ENCODE assay signal across 21 cellular contexts in the genomic region with DNA sequence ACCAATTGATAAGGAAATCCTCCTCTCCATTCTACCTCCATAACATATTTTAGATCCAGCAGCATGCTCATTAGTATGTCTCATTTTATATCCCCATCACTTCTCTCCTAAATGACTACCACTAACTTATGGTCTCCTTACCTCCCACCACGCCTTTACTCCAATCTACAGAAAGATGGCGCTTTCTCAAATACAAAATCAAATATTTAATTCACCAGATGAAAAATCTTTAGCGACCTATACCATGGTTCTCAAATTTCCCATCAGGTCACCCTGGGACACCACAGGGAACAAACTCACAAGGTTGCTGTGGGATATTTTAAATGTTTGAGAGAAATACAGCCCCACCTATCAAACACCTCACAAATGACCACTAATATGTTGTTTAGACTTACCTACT. TPM values are rescaled to one million over a fixed set of nuclear protein-coding genes. Genes with fewer than 3 reads are reported as not detected.
DNase-seq lines count a peak whose midpoint lies in the region; ATAC-seq, FAIRE-seq and TF ChIP-seq lines count a peak whose summit lies in the region.
"Had no signal": no experiment of that assay in that cellular context is flagged by ENCODE, and none has a peak within 500 bp of the region (broad histone marks: within the 10 kb centered on the region; RNA-seq: fewer than 3 reads in every experiment).

No MANE protein-coding gene starts in this region.

- peak overlapping the region; percentile 68 to 89; a peak in 5 of 6 replicates for H3K27ac ChIP-seq in A549
- peak overlapping the region; percentile 91 for H3K27ac ChIP-seq in RWPE2 (ENCODE audit: poor library complexity, severe bottlenecking)
- H3K27ac ChIP-seq: C4-2B, Peyer's patch, SK-N-MC had no signal

- FAIRE-seq in A549 (lab: Jason Lieb, UNC) = no peak

- H3K4me3 ChIP-seq in A549 (no peak overlapping the region), RWPE2 (ENCODE audit: severe bottlenecking) (no peak overlapping the region)
- H3K4me3 ChIP-seq: HAP-1, Peyer's patch, SK-N-MC had no signal

- peaks cover 13% of the 10 kb centered on the region for H3K4me1 Mint-ChIP-seq in chondrocyte (ENCODE audit: low read depth)

- H3K27me3 Mint-ChIP-seq in chondrocyte (ENCODE audit: low read depth) = no peaks in the 10 kb centered on the region

- peaks cover 7% of the 10 kb centered on the region for H3K9me3 Mint-ChIP-seq in chondrocyte (ENCODE audit: low read depth)

- no peaks in the 10 kb centered on the region for H3K36me3 ChIP-seq in RWPE2 (ENCODE audit: low read depth)
- H3K36me3 ChIP-seq: HAP-1, Peyer's patch had no signal

- 93% methylated on average over 3 of the region's 3 CpGs for WGBS in A549 (ENCODE audit: missing lambda C conversion rate)

- no peak for DNase-seq in A549 (ENCODE audit: low read depth in 1 of 2, low spot score in 1 of 2)
- DNase-seq in GM13977 (ENCODE audit: low spot score) = no peak
- no peak for DNase-seq in RWPE2 (ENCODE audit: low spot score)
- DNase-seq in chondrocyte (ENCODE audit: low spot score) = no peak
- DNase-seq in H4 (ENCODE audit: low spot score) = no peak
- DNase-seq in OCI-M2 (lab: John Stamatoyannopoulos, UW; ENCODE audit: unreplicated experiment) = no peak
- DNase-seq: DMS79, KBM-7, MV-4-11, NCI-H187, NCI-H2107, NCI-H2227 treated with DMSO at 0.1 percent for 48 hours, NCI-H510A treated with DMSO at 0.1 percent for 48 hours, NCI-H82, Peyer's patch, Right ventricle myocardium superior, T-helper 1 cell had no signal

- no peaks in the 10 kb centered on the region; the same call in 2 of the 3 replicates for H3K9me3 ChIP-seq in A549
- H3K9me3 ChIP-seq in RWPE2 (ENCODE audit: severe bottlenecking) = no peaks in the 10 kb centered on the region
- H3K9me3 ChIP-seq: HAP-1, Peyer's patch had no signal

- no peaks in the 10 kb centered on the region for H3K27me3 ChIP-seq in RWPE2 (ENCODE audit: insufficient read depth, poor library complexity, severe bottlenecking)
- H3K27me3 ChIP-seq: Peyer's patch had no signal

- TF ChIP-seq EP300 in A549 (IDR thresholded peaks at IDR 0.05) = no peak

- no peak for TF ChIP-seq POLR2A in A549 (IDR thresholded peaks at IDR 0.05; ENCODE audit: low read length)

- H3K4me2 ChIP-seq in A549 = no peak overlapping the region

- H3K4me3 Mint-ChIP-seq in chondrocyte (ENCODE audit: unreplicated experiment) = no peak overlapping the region

- POLR2A ChIA-PET in A549 (lab: Yijun Ruan, JAX) = interaction anchor here (1.5 to 4.4 kb wide), 3 partner anchors 15 to 71 kb away, joined by 4 to 22 read pairs (median 10); a partner anchor contains a TSS

- no peak for TF ChIP-seq RAD21 in A549 (conservative IDR thresholded peaks at IDR 0.05 in 1 of 2, IDR thresholded peaks at IDR 0.05 in 1 of 2)

- CTCF ChIA-PET in A549 (lab: Yijun Ruan, JAX) = interaction anchor here (1.4 to 3.4 kb wide), 3 partner anchors 12 to 71 kb away, joined by 5 to 20 read pairs (median 5); a partner anchor contains a TSS

- no peak overlapping the region for H3K27ac Mint-ChIP-seq in chondrocyte (ENCODE audit: unreplicated experiment)

- no peak for ATAC-seq in A549
- no peak for ATAC-seq in RWPE2 (ENCODE audit: low read depth)
- no peak for ATAC-seq in GM21529 (IDR thresholded peaks at IDR 0.05; ENCODE audit: unreplicated experiment)

- in situ Hi-C loops in GM13977 (cut with MboI; ENCODE audit: low pct_unique_long_range_greater_than_20kb, low sequenced_read_pairs, unreplicated experiment) = no loop called here

- TF ChIP-seq CTCF in A549 (IDR thresholded peaks at IDR 0.05) = no peak
- TF ChIP-seq CTCF in GM13977 (IDR thresholded peaks at IDR 0.05; ENCODE audit: extremely low read depth, insufficient read depth, missing control alignments) = peak; percentile 22
- TF ChIP-seq CTCF in RWPE2 (IDR thresholded peaks at IDR 0.05; ENCODE audit: poor library complexity, severe bottlenecking) = no peak
- peak; percentile 23 for TF ChIP-seq CTCF in chondrocyte (IDR thresholded peaks at IDR 0.05)

- H3K4me1 ChIP-seq in A549 (peaks cover 44% of the 10 kb centered on the region), RWPE2 (ENCODE audit: insufficient read depth, poor library complexity, severe bottlenecking) (peaks cover 20% of the 10 kb centered on the region)
- H3K4me1 ChIP-seq: HAP-1, Peyer's patch had no signal

- H3K36me3 Mint-ChIP-seq in chondrocyte (ENCODE audit: low read depth) = no peaks in the 10 kb centered on the region

TF ChIP-seq in A549, 52 proteins besides CTCF, POLR2A, EP300 and RAD21:
- TF ChIP-seq RCOR1 (IDR thresholded peaks at IDR 0.05; ENCODE audit: low read depth, low read length) (no peak), JUN (IDR thresholded peaks at IDR 0.05) (no peak), MAZ (IDR thresholded peaks at IDR 0.05; ENCODE audit: borderline replicate concordance, low read depth, low read length) (no peak), BHLHE40 (IDR thresholded peaks at IDR 0.05; ENCODE audit: low read depth, low read length) (no peak), TP53 (CRISPR knock-in tag; IDR thresholded peaks at IDR 0.05) (no peak), ZSCAN20 (CRISPR knock-in tag; IDR thresholded peaks at IDR 0.05) (no peak), EHMT2 (IDR thresholded peaks at IDR 0.05; ENCODE audit: low read depth) (no peak)

RNA-seq across cellular contexts. Expression of a gene that starts 27.0 kb away (rescaled TPM):
- polyA plus RNA-seq in A549 (2011; rRNA removed) (not detected in 2 replicates), A549 (2017; fragmentation: RNase III; extraction: RNeasy Plus Mini Kit Qiagen cat#74134 plus additional on column Dnase treatment) (not detected in 3 replicates)
- polyA plus RNA-seq in A549 (2012; cell fraction: cytosol; rRNA removed) = not detected in 2 replicates
- not detected in 2 replicates for polyA plus RNA-seq in A549 (2012; cell fraction: nucleus; rRNA removed)
- not detected in 2 replicates for polyA minus RNA-seq in A549 (2011; rRNA and poly(A)+ RNA removed)
- total RNA-seq in chondrocyte = not detected in 3 replicates
- total RNA-seq in H4 (2014; rRNA removed; shearing (Covaris generic)) = not detected in 2 replicates
- total RNA-seq: Peyer's patch, Right ventricle myocardium superior had no signal

Comparison
In these comparisons a context has a peak if more than half of its experiments do, and no peak if none do; other contexts are left out.
1. CTCF ChIP-seq: peak in GM13977 (single experiment) and chondrocyte (single experiment); none in A549 (single experiment) and RWPE2 (single experiment).